ENCODE assay signal across 8 cellular contexts in the genomic region with DNA sequence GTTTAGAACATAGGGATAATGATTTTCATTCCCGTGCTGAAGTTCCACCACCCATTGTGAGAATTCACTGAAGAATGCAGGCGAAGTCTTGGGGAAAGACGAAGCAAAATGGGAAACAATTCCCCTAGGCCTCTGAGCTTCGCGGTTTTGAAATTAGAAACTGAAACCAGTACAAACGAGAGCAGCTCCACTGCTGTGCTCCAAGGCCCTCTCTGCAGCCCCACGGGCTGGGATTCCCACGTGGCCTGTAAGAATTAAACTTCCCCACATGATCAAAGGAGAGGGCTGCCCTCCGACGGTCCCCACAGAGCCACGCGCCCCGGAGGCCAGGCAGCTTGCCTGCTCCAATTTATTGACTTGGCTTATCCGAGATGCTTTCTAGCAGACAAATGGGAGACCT.
A peak's percentile ranks its signal among the peaks of the same experiment; 100 is the strongest.
DNase-seq lines count a peak whose midpoint lies in the region; ATAC-seq and TF ChIP-seq lines count a peak whose summit lies in the region.

No MANE protein-coding gene starts in this region.

- H3K9me3 ChIP-seq in right atrium auricular region (no peaks in the 10 kb centered on the region), lower lobe of right lung (no peaks in the 10 kb centered on the region), vagina (no peaks in the 10 kb centered on the region)

- H3K4me3 Mint-ChIP-seq in brain, result peak overlapping the region; percentile 65 to 79 (median 74)
- H3K4me3 Mint-ChIP-seq in naive thymus-derived CD8-positive, alpha-beta T cell, result no peak overlapping the region

- H3K27ac Mint-ChIP-seq in brain, result peak overlapping the region in 4 of 5 experiments; percentile 19 to 83 (median 46)
- no peak overlapping the region for H3K27ac Mint-ChIP-seq in naive thymus-derived CD8-positive, alpha-beta T cell

- POLR2A ChIA-PET in naive thymus-derived CD8-positive, alpha-beta T cell (lab: Charles Lee), result no interaction called here

- peak; percentile 53 for ATAC-seq in Right ventricle myocardium superior (ENCODE audit: poor library complexity)
- peak; percentile 55 to 83 for ATAC-seq in lower lobe of right lung
- ATAC-seq in naive thymus-derived CD8-positive, alpha-beta T cell, result no peak

- no peaks in the 10 kb centered on the region for H3K4me1 ChIP-seq in right atrium auricular region
- peaks cover 9% of the 10 kb centered on the region for H3K4me1 ChIP-seq in lower lobe of right lung
- H3K4me1 ChIP-seq in vagina, result peaks cover 8% of the 10 kb centered on the region

- no peaks in the 10 kb centered on the region for H3K36me3 Mint-ChIP-seq in brain
- H3K36me3 Mint-ChIP-seq in naive thymus-derived CD8-positive, alpha-beta T cell, result peaks cover 0 to 12% (median 0%) of the 10 kb centered on the region in 3 donors

- no peaks in the 10 kb centered on the region for H3K9me3 Mint-ChIP-seq in brain
- no peaks in the 10 kb centered on the region for H3K9me3 Mint-ChIP-seq in naive thymus-derived CD8-positive, alpha-beta T cell

- peaks cover 3% of the 10 kb centered on the region for H3K27me3 Mint-ChIP-seq in brain
- no peaks in the 10 kb centered on the region for H3K27me3 Mint-ChIP-seq in naive thymus-derived CD8-positive, alpha-beta T cell

- intact Hi-C loops in Right ventricle myocardium superior (cut with DNase I), result no loop called here
- intact Hi-C loops in lower lobe of right lung (cut with DNase I), result no loop called here
- intact Hi-C loops in vagina (cut with DNase I), result no loop called here

- DNase-seq in Right ventricle myocardium superior (no peak), right atrium auricular region (ENCODE audit: low spot score) (no peak), lower lobe of right lung (peak; percentile 63), vagina (ENCODE audit: extremely low spot score in 2 of 2) (no peak), NCI-H1092 (lab: John Stamatoyannopoulos, UW) (no peak), ACHN (no peak)
- DNase-seq in naive thymus-derived CD8-positive, alpha-beta T cell, result no peak

- H3K4me3 ChIP-seq in right atrium auricular region (peak overlapping the region in 1 of 2 donors; percentile 14), lower lobe of right lung (no peak overlapping the region), vagina (peak overlapping the region in 1 of 2 donors; percentile 18)

- peaks cover 24% of the 10 kb centered on the region for H3K4me1 Mint-ChIP-seq in brain
- peaks cover 0 to 9% (median 4%) of the 10 kb centered on the region in 4 donors for H3K4me1 Mint-ChIP-seq in naive thymus-derived CD8-positive, alpha-beta T cell

- in situ Hi-C loops in ACHN (cut with HindIII; ENCODE audit: low pct_ligation_motif_present, low pct_unique_long_range_greater_than_20kb, low sequenced_read_pairs), result no loop called here

- H3K36me3 ChIP-seq in right atrium auricular region, result no peaks in the 10 kb centered on the region
- peaks cover 4% of the 10 kb centered on the region for H3K36me3 ChIP-seq in lower lobe of right lung
- no peaks in the 10 kb centered on the region for H3K36me3 ChIP-seq in vagina

- no peaks in the 10 kb centered on the region for H3K27me3 ChIP-seq in right atrium auricular region
- H3K27me3 ChIP-seq in lower lobe of right lung (ENCODE audit: low read depth), result no peaks in the 10 kb centered on the region
- no peaks in the 10 kb centered on the region for H3K27me3 ChIP-seq in vagina

- TF ChIP-seq CTCF in right atrium auricular region (IDR thresholded peaks at IDR 0.05) (no peak), brain (conservative IDR thresholded peaks at IDR 0.05) (no peak), lower lobe of right lung (IDR thresholded peaks at IDR 0.05) (no peak), vagina (IDR thresholded peaks at IDR 0.05) (no peak)

- no peak for TF ChIP-seq POLR2A in vagina (IDR thresholded peaks at IDR 0.05)

- H3K27ac ChIP-seq in right atrium auricular region (peak overlapping the region in 1 of 2 donors; percentile 9), lower lobe of right lung (no peak overlapping the region), vagina (peak overlapping the region; percentile 64)

Comparison
In these comparisons a context has a peak if more than half of its experiments do, and no peak if none do; other contexts are left out.
1. ATAC-seq: peak in Right ventricle myocardium superior (single experiment) and lower lobe of right lung (2 of 2); none in naive thymus-derived CD8-positive, alpha-beta T cell (0 of 2).
2. H3K27ac Mint-ChIP-seq: peak in brain (4 of 5); none in naive thymus-derived CD8-positive, alpha-beta T cell (0 of 10).
3. H3K4me3 Mint-ChIP-seq: peak in brain (5 of 5); none in naive thymus-derived CD8-positive, alpha-beta T cell (0 of 10).